20 cellular contexts compared by ENCODE assay signal in the genomic region with DNA sequence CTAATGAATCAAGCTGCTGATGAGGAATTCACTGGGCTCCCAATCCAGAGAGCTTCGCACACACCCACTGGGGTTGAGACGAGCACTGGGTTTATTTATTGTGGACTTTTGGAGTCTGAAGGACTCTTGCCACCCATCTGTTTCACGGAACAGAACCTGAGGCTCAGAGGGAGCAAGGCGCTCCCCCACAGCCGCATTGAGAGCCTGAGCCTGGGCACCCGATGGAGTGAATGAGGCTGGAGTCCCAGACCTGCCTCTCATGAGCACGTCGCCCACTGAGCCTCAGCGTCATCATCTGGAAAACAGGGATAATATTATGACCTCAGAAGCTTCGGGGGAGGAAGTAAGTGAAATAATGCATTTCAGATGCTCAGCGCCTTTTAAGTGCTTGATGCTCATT. TPM values are rescaled to one million over a fixed set of nuclear protein-coding genes. Genes with fewer than 3 reads are reported as not detected.
DNase-seq lines count a peak whose midpoint lies in the region; ATAC-seq, FAIRE-seq and TF ChIP-seq lines count a peak whose summit lies in the region.
"Had no signal": no experiment of that assay in that cellular context is flagged by ENCODE, and none has a peak within 500 bp of the region (broad histone marks: within the 10 kb centered on the region; RNA-seq: fewer than 3 reads in every experiment).

No MANE protein-coding gene starts in this region.

- TF ChIP-seq CTCF in astrocyte (IDR thresholded peaks at IDR 0.05; ENCODE audit: insufficient read depth, low read depth, low read length) (no peak), thoracic aorta (IDR thresholded peaks at IDR 0.05) (no peak)

- H3K36me3 ChIP-seq in HUES64 (ENCODE audit: insufficient read depth, low read length) (no peaks in the 10 kb centered on the region), astrocyte (ENCODE audit: insufficient read depth, low read length) (peaks cover 6% of the 10 kb centered on the region), thoracic aorta (no peaks in the 10 kb centered on the region)
- H3K36me3 ChIP-seq: gastrocnemius medialis had no signal

- FAIRE-seq in astrocyte (lab: Jason Lieb, UNC) = no peak
- FAIRE-seq: islet of Langerhans had no signal

- no peak overlapping the region for H3K4me3 Mint-ChIP-seq in astrocyte (ENCODE audit: unreplicated experiment)
- H3K4me3 Mint-ChIP-seq in memory B cell = peak overlapping the region; percentile 96
- no peak overlapping the region for H3K4me3 Mint-ChIP-seq in activated T-cell treated with anti-CD3 and anti-CD28 coated beads, Interleukin-2, amount 50 U/mL, for 72 hours
- H3K4me3 Mint-ChIP-seq: activated T-helper 17 cell treated with anti-CD3 and anti-CD28 coated beads, Interleukin-2, amount 50 U/mL, for 72 hours; stimulated activated naive CD8-positive, alpha-beta T cell treated with anti-CD3 and anti-CD28 coated beads, Interleukin-15, Interleukin-2, amounts not matched to agents 100 ng/mL and 50 ng/mL, for 24 hours had no signal

- no peak for ATAC-seq in memory B cell (ENCODE audit: low read depth)
- ATAC-seq in thoracic aorta (ENCODE audit: insufficient number of reproducible peaks, low FRiP score, low read depth) = no peak
- ATAC-seq in activated T-cell treated with anti-CD3 and anti-CD28 coated beads, Interleukin-2, amount 50 U/mL, for 72 hours (replicated peaks in 1 of 2) = no peak
- no peak for ATAC-seq in HG02973 (IDR thresholded peaks at IDR 0.05; ENCODE audit: unreplicated experiment)
- ATAC-seq: activated T-helper 17 cell treated with anti-CD3 and anti-CD28 coated beads, Interleukin-2, amount 50 U/mL, for 72 hours; gastrocnemius medialis had no signal

- no peak for DNase-seq in astrocyte (ENCODE audit: low read depth)
- DNase-seq in memory B cell (ENCODE audit: low spot score in 2 of 2) = no peak
- DNase-seq in thoracic aorta (ENCODE audit: low spot score) = no peak
- DNase-seq in kidney tubule cell (ENCODE audit: low spot score) = no peak
- no peak for DNase-seq in pons (ENCODE audit: low spot score)
- no peak for DNase-seq in activated T-cell treated with anti-CD3 and anti-CD28 coated beads, Interleukin-2, amount 50 U/mL, for 72 hours
- DNase-seq: activated CD4-positive, alpha-beta T cell treated with anti-CD3 and anti-CD28 coated beads, Interleukin-2, amount 50 U/mL, for 48 hours; aorta; COR-L47; effector CD4-positive, alpha-beta T cell; gastrocnemius medialis; naive B cell; NCI-H1436; NCI-H510A; T1000 had no signal

- H2AFZ ChIP-seq in astrocyte (ENCODE audit: low read depth, low read length) = no peak overlapping the region

- 89% methylated on average over 11 of the region's 11 CpGs for WGBS in HUES64

- H3K27ac ChIP-seq in HUES64 (ENCODE audit: low read depth, low read length) (peak overlapping the region; percentile 43), astrocyte (ENCODE audit: low read depth, low read length) (peak overlapping the region; percentile 84), thoracic aorta (peak overlapping the region; percentile 94 to 98)
- H3K27ac ChIP-seq: gastrocnemius medialis had no signal

- H3K9ac ChIP-seq in HUES64 (ENCODE audit: low read depth, low read length) = no peak overlapping the region
- H3K9ac ChIP-seq in astrocyte (ENCODE audit: low read length) = peak overlapping the region; percentile 75

- H3K36me3 Mint-ChIP-seq in astrocyte (ENCODE audit: low read depth, unreplicated experiment) = peaks cover 10% of the 10 kb centered on the region
- peaks cover 7% of the 10 kb centered on the region for H3K36me3 Mint-ChIP-seq in memory B cell
- H3K36me3 Mint-ChIP-seq in activated T-cell treated with anti-CD3 and anti-CD28 coated beads, Interleukin-2, amount 50 U/mL, for 72 hours (ENCODE audit: insufficient read depth in 2 of 2) = no peaks in the 10 kb centered on the region
- H3K36me3 Mint-ChIP-seq: naive B cell had no signal

- H3K4me2 ChIP-seq in astrocyte (ENCODE audit: low read length) = peak overlapping the region; percentile 96

- peaks cover 98% of the 10 kb centered on the region for H3K79me2 ChIP-seq in astrocyte (ENCODE audit: insufficient read depth, low read length)

- H3K9me3 Mint-ChIP-seq in astrocyte (ENCODE audit: unreplicated experiment) (no peaks in the 10 kb centered on the region), memory B cell (no peaks in the 10 kb centered on the region)
- no peaks in the 10 kb centered on the region for H3K9me3 Mint-ChIP-seq in activated T-cell treated with anti-CD3 and anti-CD28 coated beads, Interleukin-2, amount 50 U/mL, for 72 hours
- H3K9me3 Mint-ChIP-seq: activated T-helper 17 cell treated with anti-CD3 and anti-CD28 coated beads, Interleukin-2, amount 50 U/mL, for 72 hours; naive B cell; stimulated activated naive CD8-positive, alpha-beta T cell treated with anti-CD3 and anti-CD28 coated beads, Interleukin-15, Interleukin-2, amounts not matched to agents 100 ng/mL and 50 ng/mL, for 24 hours had no signal

- H3K4me3 ChIP-seq in HUES64 (ENCODE audit: low read length) (no peak overlapping the region), astrocyte (ENCODE audit: insufficient read depth, low read depth, low read length) (no peak overlapping the region), thoracic aorta (no peak overlapping the region)
- H3K4me3 ChIP-seq: gastrocnemius medialis had no signal

- H3K27me3 Mint-ChIP-seq in astrocyte (ENCODE audit: low read depth, unreplicated experiment) = no peaks in the 10 kb centered on the region
- no peaks in the 10 kb centered on the region for H3K27me3 Mint-ChIP-seq in memory B cell
- H3K27me3 Mint-ChIP-seq in activated T-cell treated with anti-CD3 and anti-CD28 coated beads, Interleukin-2, amount 50 U/mL, for 72 hours (ENCODE audit: low read depth) = peaks cover 48% of the 10 kb centered on the region
- H3K27me3 Mint-ChIP-seq: activated T-helper 17 cell treated with anti-CD3 and anti-CD28 coated beads, Interleukin-2, amount 50 U/mL, for 72 hours; naive B cell had no signal

- H3K27me3 ChIP-seq in HUES64 (ENCODE audit: insufficient read depth, low read length) (no peaks in the 10 kb centered on the region), astrocyte (ENCODE audit: insufficient read depth, low read length) (no peaks in the 10 kb centered on the region), thoracic aorta (replicated peaks; ENCODE audit: insufficient read depth) (no peaks in the 10 kb centered on the region)
- H3K27me3 ChIP-seq: gastrocnemius medialis had no signal

- H3K27ac Mint-ChIP-seq in astrocyte (ENCODE audit: unreplicated experiment) (peak overlapping the region; percentile 92), memory B cell (peak overlapping the region; percentile 89)
- H3K27ac Mint-ChIP-seq in activated T-cell treated with anti-CD3 and anti-CD28 coated beads, Interleukin-2, amount 50 U/mL, for 72 hours = no peak overlapping the region
- H3K27ac Mint-ChIP-seq: activated T-helper 17 cell treated with anti-CD3 and anti-CD28 coated beads, Interleukin-2, amount 50 U/mL, for 72 hours; stimulated activated naive CD8-positive, alpha-beta T cell treated with anti-CD3 and anti-CD28 coated beads, Interleukin-15, Interleukin-2, amounts not matched to agents 100 ng/mL and 50 ng/mL, for 24 hours had no signal

- H3K9me3 ChIP-seq in HUES64 (ENCODE audit: insufficient read depth, low read depth, low read length) (no peaks in the 10 kb centered on the region), astrocyte (ENCODE audit: insufficient read depth, low read depth, low read length) (no peaks in the 10 kb centered on the region), thoracic aorta (no peaks in the 10 kb centered on the region)
- H3K9me3 ChIP-seq: gastrocnemius medialis had no signal

- H4K20me1 ChIP-seq in astrocyte (ENCODE audit: insufficient read depth, low read length) = peaks cover 73% of the 10 kb centered on the region

- peaks cover 62% of the 10 kb centered on the region for H3K4me1 Mint-ChIP-seq in astrocyte (ENCODE audit: low read depth, unreplicated experiment)
- H3K4me1 Mint-ChIP-seq in memory B cell = peaks cover 56% of the 10 kb centered on the region
- peaks cover 34% of the 10 kb centered on the region for H3K4me1 Mint-ChIP-seq in activated T-cell treated with anti-CD3 and anti-CD28 coated beads, Interleukin-2, amount 50 U/mL, for 72 hours (ENCODE audit: low read depth)

- H3K4me1 ChIP-seq in HUES64 (ENCODE audit: insufficient read depth, low read length) (peaks cover 38% of the 10 kb centered on the region), astrocyte (ENCODE audit: insufficient read depth, low read length) (peaks cover 78% of the 10 kb centered on the region), thoracic aorta (ENCODE audit: control insufficient read depth in 1 of 2, low read depth in 2 of 2) (peaks cover 64 to 84% of the 10 kb centered on the region in 2 donors)

RNA-seq across cellular contexts. Expression of gene NEK6, which starts 5.4 kb away (rescaled TPM):
- polyA plus RNA-seq in HUES64 (2013, experiment 1 of 2) = 9.8 TPM
- 14.3 TPM for polyA plus RNA-seq in HUES64 (2013, experiment 2 of 2)
- total RNA-seq in astrocyte (55.7 and 76.8 TPM in 2 replicates), thoracic aorta (10 to 100 TPM; 24.0 to 43.6 TPM)
- total RNA-seq in activated T-cell treated with anti-CD3 and anti-CD28 coated beads, Interleukin-2, amount 50 U/mL, for 72 hours = 1 to 10 TPM; 8.1 to 8.5 TPM

Comparison
In these comparisons a context has a peak if more than half of its experiments do, and no peak if none do; other contexts are left out.
1. H3K27ac ChIP-seq: peak in every context shown above with its lines; median percentile 96 in thoracic aorta; 84 in astrocyte; 43 in HUES64.